8 cellular contexts compared by ENCODE assay signal in genomic region chr6:35342258-35343091, GRCh38. TPM values are rescaled to one million over a fixed set of nuclear protein-coding genes. Genes with fewer than 3 reads are reported as not detected.
DNase-seq lines count a peak whose midpoint lies in the region; ATAC-seq and TF ChIP-seq lines count a peak whose summit lies in the region.

Gene PPARD (plus strand): TSS chr6:35342558. CDS start chr6:35411088, 68,530 bp downstream.

- peak; percentile 99 for DNase-seq in CD1c-positive myeloid dendritic cell (ENCODE audit: extremely low spot score)
- peak; percentile 95 for DNase-seq in NCI-H748 (lab: John Stamatoyannopoulos, UW; ENCODE audit: unreplicated experiment)
- peak; percentile 96 to 97 for DNase-seq in activated CD4-positive, alpha-beta T cell treated with anti-CD3 and anti-CD28 coated beads, Interleukin-2, amount 50 U/mL, for 24 hours (ENCODE audit: low read depth in 1 of 2, low spot score in 1 of 2)
- DNase-seq in right lobe of liver = peak; percentile 99
- DNase-seq in stimulated activated CD4-positive, alpha-beta T cell treated with anti-CD3 and anti-CD28 coated beads, Interleukin-4, amount 100 ng/mL, for 4 hours = peak; percentile 95 to 99

- H3K36me3 ChIP-seq in right lobe of liver = peaks cover 0 to 12% (median 0%) of the 10 kb centered on the region in 4 donors

- peak within 1 kb of the TSS; percentile 88 to 94 (median 92) for H3K4me3 ChIP-seq in right lobe of liver

- no peaks in the 10 kb centered on the region for H3K9me3 Mint-ChIP-seq in dendritic cell treated with granulocyte-macrophage colony-stimulating factor and Interleukin-4, amounts not matched to agents 40 ng/mL and 50 ng/mL, for 4 days

- WGBS in right lobe of liver (ENCODE audit: insufficient coverage, low coverage, low lambda C conversion rate, missing lambda C conversion rate) = 1% methylated on average over 38 of the region's 77 CpGs

- peak; percentile 93 for TF ChIP-seq POLR2A in right lobe of liver (IDR thresholded peaks at IDR 0.05)

- peaks cover 0 to 16% (median 6%) of the 10 kb centered on the region in 4 donors for H3K4me1 ChIP-seq in right lobe of liver

- H3K27ac Mint-ChIP-seq in dendritic cell treated with granulocyte-macrophage colony-stimulating factor and Interleukin-4, amounts not matched to agents 40 ng/mL and 50 ng/mL, for 4 days = peak within 1 kb of the TSS; percentile 91

- peak within 1 kb of the TSS; percentile 84 to 95 (median 85) for H3K27ac ChIP-seq in right lobe of liver

- ATAC-seq in GM19372 (IDR thresholded peaks at IDR 0.05; ENCODE audit: low read depth, unreplicated experiment) = peak; percentile 96
- peak; percentile 85 for ATAC-seq in HG03558 (IDR thresholded peaks at IDR 0.05; ENCODE audit: extremely low read depth, unreplicated experiment)
- ATAC-seq in right lobe of liver = peak; percentile 98 to 100 (median 99)

- H3K27me3 Mint-ChIP-seq in dendritic cell treated with granulocyte-macrophage colony-stimulating factor and Interleukin-4, amounts not matched to agents 40 ng/mL and 50 ng/mL, for 4 days = peaks cover 7% of the 10 kb centered on the region

- intact Hi-C loops in dendritic cell treated with granulocyte-macrophage colony-stimulating factor and Interleukin-4, amounts not matched to agents 40 ng/mL and 50 ng/mL, for 4 days (cut with micrococcal nuclease) = loop anchor here (1.0 to 5.0 kb wide), 4 partner anchors 28 to 126 kb away; partner anchors contain the start of genes DEF6 and RPL10A
- intact Hi-C loops in right lobe of liver (cut with DNase I) = loop anchor here (5.0 kb wide), 2 partner anchors 105 to 110 kb away; partner anchors contain the start of gene FANCE (in 1 of the 2)

- H3K36me3 Mint-ChIP-seq in dendritic cell treated with granulocyte-macrophage colony-stimulating factor and Interleukin-4, amounts not matched to agents 40 ng/mL and 50 ng/mL, for 4 days (ENCODE audit: low read depth) = peaks cover 51% of the 10 kb centered on the region

- TF ChIP-seq CTCF in right lobe of liver (IDR thresholded peaks at IDR 0.05) = peak; percentile 98 to 100 (median 99)

- H3K4me3 Mint-ChIP-seq in dendritic cell treated with granulocyte-macrophage colony-stimulating factor and Interleukin-4, amounts not matched to agents 40 ng/mL and 50 ng/mL, for 4 days = peak within 1 kb of the TSS; percentile 89

- no peaks in the 10 kb centered on the region for H3K27me3 ChIP-seq in right lobe of liver

- H3K4me1 Mint-ChIP-seq in dendritic cell treated with granulocyte-macrophage colony-stimulating factor and Interleukin-4, amounts not matched to agents 40 ng/mL and 50 ng/mL, for 4 days (ENCODE audit: low read depth) = peaks cover 42% of the 10 kb centered on the region

- no peaks in the 10 kb centered on the region for H3K9me3 ChIP-seq in right lobe of liver

RNA-seq across cellular contexts. Expression of gene PPARD, which starts in this region (rescaled TPM):
- total RNA-seq in right lobe of liver = 10 to 100 TPM in 1 of 6 experiments, 1 to 10 TPM in 5; 5.2 to 18.8 (median 5.9) TPM

Comparison
In these comparisons a context has a peak if more than half of its experiments do, and no peak if none do; other contexts are left out.
1. Peak in every context shown above with its lines: DNase-seq, ATAC-seq, H3K4me3 ChIP-seq and H3K27ac ChIP-seq.